ENCODE assay signal across 1 cellular context in genomic region chr9:109966643-109967368, GRCh38.
TF ChIP-seq lines count a peak whose summit lies in the region.

No MANE protein-coding gene starts in this region.

TF ChIP-seq in IMR-90, 13 proteins besides CTCF, POLR2A, EP300 and RAD21 (continued from another document):
- no peak for TF ChIP-seq ELK1 (IDR thresholded peaks at IDR 0.05; ENCODE audit: borderline replicate concordance, low read depth, low read length)
- TF ChIP-seq RCOR1 (IDR thresholded peaks at IDR 0.05; ENCODE audit: insufficient replicate concordance, low read length), result no peak
- TF ChIP-seq CHD1 (IDR thresholded peaks at IDR 0.05; ENCODE audit: low read depth, low read length), result no peak
- no peak for TF ChIP-seq MAFK (IDR thresholded peaks at IDR 0.05; ENCODE audit: low read depth, low read length)
TF ChIP-seq in IMR-90: peak in this region for 0.
